In genomic region chr1:51594716-51595115, GRCh38 we compare ENCODE assay signal across 35 cellular contexts. TPM values are rescaled to one million over a fixed set of nuclear protein-coding genes. Genes with fewer than 3 reads are reported as not detected.
DNase-seq lines count a peak whose midpoint lies in the region; ATAC-seq, FAIRE-seq and TF ChIP-seq lines count a peak whose summit lies in the region.
"Had no signal": no experiment of that assay in that cellular context is flagged by ENCODE, and none has a peak within 500 bp of the region (broad histone marks: within the 10 kb centered on the region; RNA-seq: fewer than 3 reads in every experiment).

No MANE protein-coding gene starts in this region.

- no peaks in the 10 kb centered on the region; the same call in 1 of the 2 replicates for H3K4me1 ChIP-seq in GM23338 (ENCODE audit: insufficient read depth)
- H3K4me1 ChIP-seq in K562 (replicated peaks in 1 of 2; ENCODE audit: control insufficient read depth in 2 of 2, insufficient read depth in 2 of 2, low read length in 2 of 2): peaks cover 0 to 5% of the 10 kb centered on the region in 2 experiments; a peak in 2 of 5 replicates
- H3K4me1 ChIP-seq in colonic mucosa: no peaks in the 10 kb centered on the region
- H3K4me1 ChIP-seq in ascending aorta: no peaks in the 10 kb centered on the region
- H3K4me1 ChIP-seq: A549; BE2C; BLaER1; BLaER1 treated with 17β-estradiol and CSF1 and Interleukin-3, amounts not matched to agents 10 nM and 100 nM; Caco-2 had no signal

- POLR2A ChIA-PET in K562 (lab: Yijun Ruan, JAX): interaction anchor here (0.6 kb wide), 1 partner anchor 11 kb away, joined by 3 read pairs; no protein-coding TSS in a partner anchor
- POLR2A ChIA-PET in MCF 10A (lab: Yijun Ruan, JAX): no interaction called here

- H2AFZ ChIP-seq in GM23338: peak overlapping the region; percentile 74; the same call in 1 of the 2 replicates
- no peak overlapping the region for H2AFZ ChIP-seq in K562 (ENCODE audit: low read depth, low read length)

- no peaks in the 10 kb centered on the region for H3K79me2 ChIP-seq in GM23338 (replicated peaks; ENCODE audit: insufficient read depth)
- H3K79me2 ChIP-seq in K562 (ENCODE audit: control insufficient read depth, insufficient read depth, low read length): no peaks in the 10 kb centered on the region

- ATAC-seq in GM23338 (peak; percentile 28; the same call in 2 of the 3 replicates), K562 (no peak)
- ATAC-seq: A549; CD8-positive, alpha-beta T cell had no signal

- H3K9me3 ChIP-seq in K562 (replicated peaks; ENCODE audit: control insufficient read depth, insufficient read depth, low read depth, low read length): no peaks in the 10 kb centered on the region
- H3K9me3 ChIP-seq in colonic mucosa: no peaks in the 10 kb centered on the region
- no peaks in the 10 kb centered on the region for H3K9me3 ChIP-seq in ascending aorta
- H3K9me3 ChIP-seq: A549; BE2C; BLaER1; BLaER1 treated with 17β-estradiol and CSF1 and Interleukin-3, amounts not matched to agents 10 nM and 100 nM; Caco-2 had no signal

- 48% methylated on average over 20 of the region's 20 CpGs for WGBS in K562 (ENCODE audit: insufficient coverage, low coverage, missing lambda C conversion rate)

- H3K27ac Mint-ChIP-seq in GM23338: no peak overlapping the region
- H3K27ac Mint-ChIP-seq in MCF 10A (ENCODE audit: low read depth, unreplicated experiment): no peak overlapping the region
- H3K27ac Mint-ChIP-seq: B cell; CD14-positive monocyte; CD4-positive, alpha-beta T cell; CD4-positive, CD25-positive, alpha-beta regulatory T cell; CD8-positive, alpha-beta memory T cell; CD8-positive, alpha-beta T cell had no signal

- no peaks in the 10 kb centered on the region for H3K9me2 ChIP-seq in GM23338 (ENCODE audit: insufficient read depth)

- TF ChIP-seq RAD21 in K562 (CRISPR knock-in tag; conservative IDR thresholded peaks at IDR 0.05 in 1 of 2, IDR thresholded peaks at IDR 0.05 in 1 of 2): no peak

- CTCF ChIA-PET in K562 (lab: Yijun Ruan, JAX; ENCODE audit: low intra/inter-chr PET ratio): no interaction called here
- CTCF ChIA-PET in MCF 10A (lab: Yijun Ruan, JAX): interaction anchor here (0.6 kb wide), 1 partner anchor 33 kb away, joined by 4 read pairs; no protein-coding TSS in a partner anchor

- intact Hi-C loops in K562 (cut with micrococcal nuclease): no loop called here
- intact Hi-C loops in colonic mucosa (cut with DNase I): no loop called here
- intact Hi-C loops in MCF 10A (cut with micrococcal nuclease): no loop called here
- intact Hi-C loops in ascending aorta (cut with DNase I): no loop called here

- H3K27me3 ChIP-seq in GM23338 (ENCODE audit: insufficient read depth): no peaks in the 10 kb centered on the region
- no peaks in the 10 kb centered on the region for H3K27me3 ChIP-seq in H7 (ENCODE audit: control insufficient read depth, insufficient read depth, low read length)
- peaks cover 0 to 6% of the 10 kb centered on the region in 2 experiments; a peak in 3 of 5 replicates for H3K27me3 ChIP-seq in K562 (ENCODE audit: control insufficient read depth in 2 of 2, insufficient read depth in 2 of 2, low read length in 2 of 2)
- H3K27me3 ChIP-seq in colonic mucosa: no peaks in the 10 kb centered on the region
- H3K27me3 ChIP-seq in ascending aorta: no peaks in the 10 kb centered on the region
- H3K27me3 ChIP-seq: BE2C; BLaER1; BLaER1 treated with 17β-estradiol and CSF1 and Interleukin-3, amounts not matched to agents 10 nM and 100 nM had no signal

- H3K4me1 Mint-ChIP-seq in GM23338 (peaks cover 3% of the 10 kb centered on the region; the same call in 1 of the 3 replicates), MCF 10A (ENCODE audit: insufficient read depth, unreplicated experiment) (peaks cover 7% of the 10 kb centered on the region)
- H3K4me1 Mint-ChIP-seq: B cell; CD4-positive, alpha-beta memory T cell; CD4-positive, CD25-positive, alpha-beta regulatory T cell; CD8-positive, alpha-beta memory T cell had no signal

- no peak for TF ChIP-seq CTCF in GM23338 (conservative IDR thresholded peaks at IDR 0.05; ENCODE audit: low read depth in 2 of 2)
- no peak for TF ChIP-seq CTCF in K562 (IDR thresholded peaks at IDR 0.05 in 2 of 3, conservative IDR thresholded peaks at IDR 0.05 in 1 of 3; ENCODE audit: insufficient read depth in 2 of 3, low read depth in 1 of 3, low read length in 3 of 3)
- TF ChIP-seq CTCF in colonic mucosa (IDR thresholded peaks at IDR 0.05): no peak
- TF ChIP-seq CTCF in MCF 10A (IDR thresholded peaks at IDR 0.05; ENCODE audit: unreplicated experiment): no peak
- TF ChIP-seq CTCF in ascending aorta (IDR thresholded peaks at IDR 0.05): no peak

- DNase-seq in GM23338 (ENCODE audit: low spot score) (no peak), H7 (peak; percentile 31), K562 (ENCODE audit: extremely low read depth in 1 of 4, low spot score in 3 of 4) (no peak), colonic mucosa (no peak), MCF 10A (ENCODE audit: unreplicated experiment) (no peak), ascending aorta (ENCODE audit: low spot score in 2 of 2) (no peak)
- DNase-seq: 8988T; ACHN; AML-193; BE2C; C1 segment of cervical spinal cord; Caco-2; Calu3; CD4-positive, alpha-beta memory T cell; CD4-positive, alpha-beta T cell; CD4-positive, CD25-positive, alpha-beta regulatory T cell; CD8-positive, alpha-beta memory T cell; CD8-positive, alpha-beta T cell; COR-L47; DMS 273 treated with DMSO at 0.1 percent for 48 hours; DMS153; DMS53; DMS79; DMS79 treated with DMSO at 0.1 percent for 48 hours; DND-41; EL had no signal

- in situ Hi-C loops in K562 (cut with MboI): no loop called here

- H3K4me3 ChIP-seq in GM23338: no peak overlapping the region
- no peak overlapping the region for H3K4me3 ChIP-seq in H7 (ENCODE audit: insufficient read depth, low read depth, low read length)
- H3K4me3 ChIP-seq in K562: no peak overlapping the region
- no peak overlapping the region for H3K4me3 ChIP-seq in colonic mucosa
- no peak overlapping the region for H3K4me3 ChIP-seq in ascending aorta
- H3K4me3 ChIP-seq: A549; BLaER1; BLaER1 treated with 17β-estradiol and CSF1 and Interleukin-3, amounts not matched to agents 10 nM and 100 nM had no signal

- H3K27me3 Mint-ChIP-seq in GM23338 (ENCODE audit: insufficient read depth, low read depth, poor library complexity) (peaks cover 6% of the 10 kb centered on the region), MCF 10A (ENCODE audit: insufficient read depth, unreplicated experiment) (no peaks in the 10 kb centered on the region)
- H3K27me3 Mint-ChIP-seq: B cell; CD4-positive, alpha-beta T cell; CD4-positive, CD25-positive, alpha-beta regulatory T cell had no signal

- no peaks in the 10 kb centered on the region for H3K9me1 ChIP-seq in K562 (ENCODE audit: control insufficient read depth, insufficient read depth, low read length)

- H3K9me3 Mint-ChIP-seq in GM23338: no peaks in the 10 kb centered on the region
- H3K9me3 Mint-ChIP-seq in MCF 10A (ENCODE audit: unreplicated experiment): no peaks in the 10 kb centered on the region
- H3K9me3 Mint-ChIP-seq: CD4-positive, alpha-beta memory T cell; CD4-positive, alpha-beta T cell; CD4-positive, CD25-positive, alpha-beta regulatory T cell; CD8-positive, alpha-beta memory T cell; CD8-positive, alpha-beta T cell had no signal

- H3K4me3 Mint-ChIP-seq in GM23338 (no peak overlapping the region), MCF 10A (ENCODE audit: unreplicated experiment) (no peak overlapping the region)
- H3K4me3 Mint-ChIP-seq: B cell; CD14-positive monocyte; CD4-positive, alpha-beta memory T cell; CD4-positive, alpha-beta T cell; CD4-positive, CD25-positive, alpha-beta regulatory T cell; CD8-positive, alpha-beta memory T cell; CD8-positive, alpha-beta T cell had no signal

- H3K9ac ChIP-seq in K562 (ENCODE audit: insufficient read depth in 1 of 2, low read depth in 2 of 2, low read length in 2 of 2): peak overlapping the region in 1 of 2 experiments; percentile 56; a peak in 1 of 4 replicates
- no peak overlapping the region for H3K9ac ChIP-seq in colonic mucosa (ENCODE audit: low read depth in 2 of 2, low read length in 2 of 2)
- H3K9ac ChIP-seq: BLaER1; BLaER1 treated with 17β-estradiol and CSF1 and Interleukin-3, amounts not matched to agents 10 nM and 100 nM had no signal

- BruUV-seq in K562 (replicated peaks; lab: Mats Ljungman, UMichigan) (no TSS peak), MCF 10A (replicated peaks; lab: Mats Ljungman, UMichigan) (no TSS peak)

- no peak for TF ChIP-seq EP300 in K562 (IDR thresholded peaks at IDR 0.05; ENCODE audit: low read length)

- no peak for FAIRE-seq in K562 (lab: Jason Lieb, UNC)
- FAIRE-seq: A204.1, A549, D721Med had no signal

- no peaks in the 10 kb centered on the region for H3K36me3 Mint-ChIP-seq in GM23338 (ENCODE audit: low read depth)
- no peaks in the 10 kb centered on the region for H3K36me3 Mint-ChIP-seq in MCF 10A (ENCODE audit: insufficient read depth, unreplicated experiment)
- H3K36me3 Mint-ChIP-seq: CD14-positive monocyte; CD4-positive, alpha-beta memory T cell; CD4-positive, CD25-positive, alpha-beta regulatory T cell; CD8-positive, alpha-beta memory T cell; CD8-positive, alpha-beta T cell had no signal

- H4K20me1 ChIP-seq in GM23338 (replicated peaks; ENCODE audit: insufficient read depth): no peaks in the 10 kb centered on the region
- no peaks in the 10 kb centered on the region for H4K20me1 ChIP-seq in K562 (replicated peaks; ENCODE audit: control insufficient read depth, insufficient read depth, low read length)
- H4K20me1 ChIP-seq: BLaER1; BLaER1 treated with 17β-estradiol and CSF1 and Interleukin-3, amounts not matched to agents 10 nM and 100 nM had no signal

- no peak for TF ChIP-seq POLR2A in K562 (conservative IDR thresholded peaks at IDR 0.05)

- no peaks in the 10 kb centered on the region for H3K36me3 ChIP-seq in GM23338 (ENCODE audit: insufficient read depth)
- H3K36me3 ChIP-seq in H7 (replicated peaks; ENCODE audit: control insufficient read depth, insufficient read depth, low read length): no peaks in the 10 kb centered on the region
- no peaks in the 10 kb centered on the region for H3K36me3 ChIP-seq in K562 (ENCODE audit: control insufficient read depth, insufficient read depth, low read length)
- H3K36me3 ChIP-seq in colonic mucosa: no peaks in the 10 kb centered on the region
- no peaks in the 10 kb centered on the region for H3K36me3 ChIP-seq in ascending aorta
- H3K36me3 ChIP-seq: BE2C; BLaER1; BLaER1 treated with 17β-estradiol and CSF1 and Interleukin-3, amounts not matched to agents 10 nM and 100 nM had no signal

- H3K27ac ChIP-seq in GM23338 (ENCODE audit: low read depth) (no peak overlapping the region), K562 (ENCODE audit: extremely low read depth, low read depth, low read length) (no peak overlapping the region), colonic mucosa (no peak overlapping the region), ascending aorta (no peak overlapping the region)
- H3K27ac ChIP-seq: 22Rv1; A549; BLaER1; BLaER1 treated with 17β-estradiol and CSF1 and Interleukin-3, amounts not matched to agents 10 nM and 100 nM; C4-2B had no signal

- H3F3A ChIP-seq in GM23338 (replicated peaks; ENCODE audit: low read depth): no peaks in the 10 kb centered on the region

- no peak overlapping the region for H3K4me2 ChIP-seq in GM23338
- no peak overlapping the region for H3K4me2 ChIP-seq in K562 (ENCODE audit: insufficient read depth, low read length)
- H3K4me2 ChIP-seq: A549; BLaER1; BLaER1 treated with 17β-estradiol and CSF1 and Interleukin-3, amounts not matched to agents 10 nM and 100 nM had no signal

RNA-seq across cellular contexts. Expression of gene OSBPL9, which starts 22.2 kb away (rescaled TPM):
- 74.9 and 82.7 TPM in 2 replicates for total RNA-seq in GM23338 (2014; rRNA removed; shearing (Covaris generic))
- polyA plus RNA-seq in GM23338 (2016; fragmentation: Nextera tagmentation; extraction: Ambion mirVana) (102 and 103 TPM in 2 replicates), K562 (2011; rRNA removed) (194 and 219 TPM in 2 replicates), K562 (2014; fragmentation: Illumina TruSeq; extraction: Trizol) (209 and 217 TPM in 2 replicates), K562 (2014; fragmentation: Nextera tagmentation; extraction: Ambion mirVana) (10 to 100 TPM; 43.9 to 66.2 TPM), K562 (2014; rRNA removed) (140 and 148 TPM in 2 replicates)
- 87.4 and 149 TPM in 2 replicates for total RNA-seq in H7 (2014; rRNA removed; shearing (Covaris generic))
- total RNA-seq in K562 (2011; cell fraction: chromatin; rRNA removed; ENCODE audit: low replicate concordance): 130 and 303 TPM in 2 replicates
- total RNA-seq in K562 (2011; cell fraction: nucleolus; rRNA removed): 63.4 and 95.5 TPM in 2 replicates
- 155 and 245 TPM in 2 replicates for total RNA-seq in K562 (2011; cell fraction: nucleoplasm; rRNA removed)
- total RNA-seq in K562 (2014; rRNA removed) (170 and 185 TPM in 2 replicates), K562 (2014; rRNA removed; fragmentation: Illumina TruSeq; extraction: Trizol) (210 and 239 TPM in 2 replicates), K562 (2015; rRNA removed; fragmentation: Illumina TruSeq; extraction: Trizol) (209 and 211 TPM in 2 replicates), K562 (2021) (131 and 136 TPM in 2 replicates), colonic mucosa (10 to 100 TPM; 37.3 to 59.6 TPM), MCF 10A (2022) (51.7 and 60.4 TPM in 2 replicates), ascending aorta (101 TPM)
- 158 and 177 TPM in 2 replicates for polyA plus RNA-seq in K562 (2011; cell fraction: cytosol; rRNA removed)
- 148 and 218 TPM in 2 replicates for polyA plus RNA-seq in K562 (2011; cell fraction: nucleus; rRNA removed)
- polyA plus RNA-seq in K562 (2012): 109 and 119 TPM in 2 replicates
- 239 and 277 TPM in 2 replicates for polyA minus RNA-seq in K562 (2011; rRNA and poly(A)+ RNA removed)
- polyA minus RNA-seq in K562 (2011; cell fraction: cytosol; rRNA and poly(A)+ RNA removed): 116 and 142 TPM in 2 replicates
- polyA minus RNA-seq in K562 (2011; cell fraction: nucleus; rRNA and poly(A)+ RNA removed): 109 and 204 TPM in 2 replicates
